8 cellular contexts compared by ENCODE assay signal in genomic region chr19:17703823-17704463, GRCh38. TPM values are rescaled to one million over a fixed set of nuclear protein-coding genes. Genes with fewer than 3 reads are reported as not detected.
A peak's percentile ranks its signal among the peaks of the same experiment; 100 is the strongest.
DNase-seq lines count a peak whose midpoint lies in the region; ATAC-seq and TF ChIP-seq lines count a peak whose summit lies in the region.

No MANE protein-coding gene starts in this region.

- H3K27ac Mint-ChIP-seq in glutamatergic neuron (ENCODE audit: unreplicated experiment): no peak overlapping the region

- intact Hi-C loops in Panc1 (cut with micrococcal nuclease; ENCODE audit: unreplicated experiment): no loop called here
- intact Hi-C loops in sciatic nerve (cut with DNase I): loop anchor here (10.0 kb wide), 1 partner anchor 91 kb away; the partner anchor contains the start of gene B3GNT3

- DNase-seq in GM12864 (ENCODE audit: low read depth): no peak
- DNase-seq in Panc1 (ENCODE audit: low read depth, low spot score): peak; percentile 20
- DNase-seq in activated effector memory CD4-positive, alpha-beta T cell treated with Interleukin-2 at 50 U/mL for 16 hours: peak; percentile 44
- DNase-seq in glutamatergic neuron: peak; percentile 79
- DNase-seq in sciatic nerve (ENCODE audit: low spot score): peak; percentile 78
- DNase-seq in NCI-H774 (lab: John Stamatoyannopoulos, UW): no peak
- no peak for DNase-seq in NCI-H2029 treated with DMSO at 0.1 percent for 48 hours (lab: John Stamatoyannopoulos, UW)
- DNase-seq in NCI-H146 treated with DMSO at 0.1 percent for 48 hours (lab: John Stamatoyannopoulos, UW; ENCODE audit: unreplicated experiment): no peak

- H3K4me1 ChIP-seq in Panc1 (ENCODE audit: control insufficient read depth, insufficient read depth, low read length): no peaks in the 10 kb centered on the region

- H3K4me3 ChIP-seq in GM12864 (ENCODE audit: low read depth, low read length) (no peak overlapping the region), Panc1 (ENCODE audit: low read depth in 2 of 2, low read length in 2 of 2) (no peak overlapping the region)

- in situ Hi-C loops in Panc1 (cut with HindIII; ENCODE audit: low pct_unique_long_range_greater_than_20kb, low sequenced_read_pairs): no loop called here

- no peak overlapping the region for H3K27ac ChIP-seq in Panc1 (ENCODE audit: low read length)

- H3K36me3 Mint-ChIP-seq in glutamatergic neuron (ENCODE audit: unreplicated experiment): no peaks in the 10 kb centered on the region

- H3K4me3 Mint-ChIP-seq in glutamatergic neuron (ENCODE audit: unreplicated experiment): no peak overlapping the region

- no peaks in the 10 kb centered on the region for H3K9me3 ChIP-seq in Panc1 (ENCODE audit: control insufficient read depth, insufficient read depth, low read depth, low read length)

- no peaks in the 10 kb centered on the region for H3K36me3 ChIP-seq in Panc1 (ENCODE audit: control insufficient read depth, insufficient read depth, low read length)

- peaks cover 8% of the 10 kb centered on the region for H3K9me3 Mint-ChIP-seq in glutamatergic neuron (ENCODE audit: unreplicated experiment)

- peak; percentile 96 for TF ChIP-seq CTCF in GM12864 (IDR thresholded peaks at IDR 0.05; ENCODE audit: low read depth, low read length, missing control alignments)
- TF ChIP-seq CTCF in Panc1 (IDR thresholded peaks at IDR 0.05): no peak; the same call in none of the 2 replicates
- peak; percentile 80 for TF ChIP-seq CTCF in glutamatergic neuron (IDR thresholded peaks at IDR 0.05; ENCODE audit: partially characterized antibody, unreplicated experiment)

- H3K27me3 ChIP-seq in Panc1 (ENCODE audit: control insufficient read depth, insufficient read depth, low read length): no peaks in the 10 kb centered on the region

- H3K4me1 Mint-ChIP-seq in glutamatergic neuron (ENCODE audit: low read depth, unreplicated experiment): peaks cover 2% of the 10 kb centered on the region

- CTCF ChIA-PET in Panc1 (lab: Charles Lee): interaction anchor here (0.8 kb wide), 1 partner anchor 132 kb away, joined by 5 read pairs; no protein-coding TSS in a partner anchor

- BruUV-seq in Panc1 (replicated peaks; lab: Mats Ljungman, UMichigan): no TSS peak

- POLR2A ChIA-PET in Panc1 (lab: Charles Lee): no interaction called here

- H3K27me3 Mint-ChIP-seq in glutamatergic neuron (ENCODE audit: unreplicated experiment): no peaks in the 10 kb centered on the region

- ATAC-seq in Panc1 (no peak), sciatic nerve (peak; percentile 66)

RNA-seq across cellular contexts. Expression of gene MAP1S, which starts 15.3 kb away (rescaled TPM):
- total RNA-seq in Panc1 (2021; ENCODE audit: unreplicated experiment) (56.6 TPM), glutamatergic neuron (ENCODE audit: unreplicated experiment) (111 TPM), sciatic nerve (55.8 TPM)
- 93.7 TPM for polyA plus RNA-seq in Panc1 (2012; ENCODE audit: insufficient read length)

RNA-seq across cellular contexts. Expression of gene UNC13A, which starts 15.8 kb away (rescaled TPM):
- 0.46 TPM for total RNA-seq in Panc1 (2021; ENCODE audit: unreplicated experiment)
- polyA plus RNA-seq in Panc1 (2012; ENCODE audit: insufficient read length): 0.46 TPM
- total RNA-seq in glutamatergic neuron (ENCODE audit: unreplicated experiment): 79.7 TPM
- 0.13 TPM for total RNA-seq in sciatic nerve

RNA-seq across cellular contexts. Expression of gene FCHO1, which starts 47.3 kb away (rescaled TPM):
- 1.1 TPM for total RNA-seq in Panc1 (2021; ENCODE audit: unreplicated experiment)
- 2.7 TPM for polyA plus RNA-seq in Panc1 (2012; ENCODE audit: insufficient read length)
- 45.2 TPM for total RNA-seq in glutamatergic neuron (ENCODE audit: unreplicated experiment)
- 6.1 TPM for total RNA-seq in sciatic nerve

Comparison
In these comparisons a context has a peak if more than half of its experiments do, and no peak if none do; other contexts are left out.
1. DNase-seq: peak in Panc1 (single experiment), activated effector memory CD4-positive, alpha-beta T cell treated with Interleukin-2 at 50 U/mL for 16 hours (single experiment), glutamatergic neuron (single experiment) and sciatic nerve (single experiment); none in GM12864 (single experiment), NCI-H774 (single experiment), NCI-H2029 treated with DMSO at 0.1 percent for 48 hours (single experiment) and NCI-H146 treated with DMSO at 0.1 percent for 48 hours (single experiment).
2. RNA of gene UNC13A, which starts 15.8 kb away (total RNA-seq): 79.7 TPM in glutamatergic neuron (single experiment); 0.46 TPM in Panc1 (single experiment) and 0.13 TPM in sciatic nerve (single experiment); every median in the first group is over 10 times any median in the second.